22 cellular contexts compared by ENCODE assay signal in the genomic region with DNA sequence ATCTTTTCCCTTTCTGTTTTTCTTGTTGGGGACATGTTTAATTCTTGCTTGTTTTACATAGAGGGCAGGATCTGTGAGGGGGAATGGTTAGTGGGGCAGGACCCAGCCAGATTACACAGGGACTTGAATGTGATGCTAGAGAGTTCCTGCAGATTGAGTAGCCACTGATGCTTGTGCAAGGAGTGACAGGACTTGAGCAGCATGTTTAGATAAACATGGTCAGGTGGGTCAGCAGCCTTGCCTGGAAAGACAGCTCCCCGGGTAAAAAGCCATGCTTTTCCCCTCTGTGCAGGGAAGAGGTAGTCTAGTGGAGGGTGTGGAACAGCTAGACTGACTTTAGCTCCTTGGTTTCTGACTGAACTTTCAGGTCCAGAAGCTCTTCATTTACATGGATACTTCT.
"Had no signal": no experiment of that assay in that cellular context is flagged by ENCODE, and none has a peak within 500 bp of the region (broad histone marks: within the 10 kb centered on the region; RNA-seq: fewer than 3 reads in every experiment).

No MANE protein-coding gene starts in this region.

- H3K27me3 ChIP-seq: dorsolateral prefrontal cortex, esophagus muscularis mucosa, foreskin keratinocyte, gastroesophageal sphincter, heart left ventricle, hepatocyte had no signal

- H3K4me3 Mint-ChIP-seq: immature natural killer cell, mesothelial cell of epicardium had no signal

- H3K4me3 ChIP-seq: coronary artery, dorsolateral prefrontal cortex, esophagus muscularis mucosa, gastroesophageal sphincter, heart left ventricle, hepatocyte, left ventricle myocardium inferior, lower lobe of right lung, mucosa of descending colon had no signal

- ATAC-seq: foreskin keratinocyte, gastroesophageal sphincter, heart left ventricle, left colon, left lobe of liver, lower lobe of right lung, mucosa of descending colon had no signal

- H3K79me2 ChIP-seq: hepatocyte had no signal

- DNase-seq: dermis blood vessel endothelial cell; dorsolateral prefrontal cortex; effector CD4-positive, alpha-beta T cell; effector memory CD4-positive, alpha-beta T cell; foreskin keratinocyte; heart left ventricle; hypothalamus; immature natural killer cell; islet precursor cell; kidney; kidney glomerular epithelial cell; left colon; left ventricle myocardium inferior; lower lobe of right lung; mesenchymal stem cell; mucosa of descending colon had no signal

- H3K4me2 ChIP-seq: hepatocyte had no signal

- H3K9me3 Mint-ChIP-seq: immature natural killer cell, mesothelial cell of epicardium had no signal

- H3K27ac Mint-ChIP-seq: mesothelial cell of epicardium had no signal

- H3K27ac ChIP-seq: coronary artery, esophagus muscularis mucosa, foreskin keratinocyte, gastroesophageal sphincter, heart left ventricle, hepatocyte, left ventricle myocardium inferior, lower lobe of right lung had no signal

- H3K9me3 ChIP-seq: esophagus muscularis mucosa, gastroesophageal sphincter, heart left ventricle, left ventricle myocardium inferior, lower lobe of right lung, mucosa of descending colon had no signal

- H3K36me3 ChIP-seq: esophagus muscularis mucosa, gastroesophageal sphincter, heart left ventricle, left ventricle myocardium inferior, lower lobe of right lung had no signal

- H3K4me1 ChIP-seq: esophagus muscularis mucosa, gastroesophageal sphincter, left ventricle myocardium inferior, lower lobe of right lung had no signal

- H2AFZ ChIP-seq: hepatocyte had no signal
